In genomic region chr4:40684404-40684803, GRCh38 we compare ENCODE assay signal across 21 cellular contexts.
"Had no signal": no experiment of that assay in that cellular context is flagged by ENCODE, and none has a peak within 500 bp of the region (broad histone marks: within the 10 kb centered on the region; RNA-seq: fewer than 3 reads in every experiment).

No MANE protein-coding gene starts in this region.

- H3K36me3 ChIP-seq: MG63 had no signal

- DNase-seq: Karpas-422, KG1, MG63, NCI-H1092 treated with DMSO at 0.1 percent for 48 hours, NCI-H1436, NCI-H187, NCI-H2029, NCI-H2081 treated with DMSO at 0.1 percent for 48 hours, NCI-H2171, NCI-H226, NCI-H446, NCI-H510A, NCI-H524 treated with DMSO at 0.1 percent for 48 hours, NCI-H69, NCI-H774, PC-3, SHP77, SK-N-SH, SW 1271 had no signal

- H3K4me2 ChIP-seq: SK-N-SH had no signal

- H3K27ac ChIP-seq: RWPE1 had no signal

- ATAC-seq: Panc1, PC-3 had no signal

- H3K4me3 ChIP-seq: MG63 had no signal

- H3K9me2 ChIP-seq: SK-N-SH had no signal

- H3K27me3 ChIP-seq: MG63 had no signal

- H3K9me3 ChIP-seq: MG63, SK-N-SH had no signal
